16 cellular contexts compared by ENCODE assay signal in genomic region chr5:154049685-154050084, GRCh38.
"Had no signal": no experiment of that assay in that cellular context is flagged by ENCODE, and none has a peak within 500 bp of the region (broad histone marks: within the 10 kb centered on the region; RNA-seq: fewer than 3 reads in every experiment).

No MANE protein-coding gene starts in this region.

- H3K27ac Mint-ChIP-seq: activated B cell treated with CpG ODN at 0.5 μM for 24 hours; activated CD4-positive, alpha-beta T cell treated with anti-CD3 and anti-CD28 coated beads, Interleukin-2, amount 10 ng/mL, durations not matched to agents 24 days and 14 days; activated CD8-positive, alpha-beta T cell treated with anti-CD3 and anti-CD28 coated beads, Interleukin-2, amount 10 ng/mL, durations not matched to agents 7 days and 5 days; activated naive CD8-positive, alpha-beta T cell treated with anti-CD3 and anti-CD28 coated beads, Interleukin-2, amount 10 ng/mL, durations not matched to agents 7 days and 5 days; T-helper 1 cell treated with Interleukin-12 subunit alpha and Interleukin-12 subunit beta and Interleukin-4 antibody, amounts not matched to agents 30 μg/mL and 1 μg/mL, for 36 hours had no signal

- DNase-seq: activated B cell treated with CpG ODN at 0.5 μM for 24 hours; activated CD4-positive, alpha-beta T cell treated with anti-CD3 and anti-CD28 coated beads, Interleukin-2, amount 10 ng/mL, durations not matched to agents 24 days and 14 days; activated CD8-positive, alpha-beta memory T cell treated with anti-CD3 and anti-CD28 coated beads, Interleukin-2, amount 50 U/mL, for 4 hours; activated CD8-positive, alpha-beta T cell treated with anti-CD3 and anti-CD28 coated beads, Interleukin-2, amount 10 ng/mL, durations not matched to agents 7 days and 5 days; activated naive CD4-positive, alpha-beta T cell; activated naive CD8-positive, alpha-beta T cell treated with anti-CD3 and anti-CD28 coated beads, Interleukin-2, amount 10 ng/mL, durations not matched to agents 7 days and 5 days; cerebellar nuclear complex; effector memory CD4-positive, alpha-beta T cell; heart left ventricle; psoas muscle; stimulated activated CD4-positive, alpha-beta T cell treated with anti-CD3 and anti-CD28 coated beads, Interleukin-12 subunit alpha, Interleukin-12 subunit beta, amount 100 ng/mL, for 4 hours; stimulated activated CD4-positive, alpha-beta T cell treated with anti-CD3 and anti-CD28 coated beads, Interleukin-2, amount 100 ng/mL, for 24 hours; stomach had no signal

- H3K4me3 ChIP-seq: heart left ventricle, psoas muscle, stomach had no signal

- ATAC-seq: activated CD8-positive, alpha-beta T cell treated with anti-CD3 and anti-CD28 coated beads, Interleukin-2, amount 10 ng/mL, durations not matched to agents 7 days and 5 days; heart left ventricle; psoas muscle had no signal

- H3K27me3 Mint-ChIP-seq: activated B cell treated with CpG ODN at 0.5 μM for 24 hours; activated CD4-positive, alpha-beta T cell treated with anti-CD3 and anti-CD28 coated beads, Interleukin-2, amount 10 ng/mL, durations not matched to agents 24 days and 14 days; activated naive CD8-positive, alpha-beta T cell treated with anti-CD3 and anti-CD28 coated beads, Interleukin-2, amount 10 ng/mL, durations not matched to agents 7 days and 5 days; brain had no signal

- H3K27me3 ChIP-seq: heart left ventricle, stomach had no signal

- H3K27ac ChIP-seq: epithelial cell of prostate, heart left ventricle, psoas muscle, stomach had no signal

- H3K9me3 ChIP-seq: heart left ventricle, psoas muscle, stomach had no signal

- H3K9me3 Mint-ChIP-seq: activated B cell treated with CpG ODN at 0.5 μM for 24 hours; activated CD4-positive, alpha-beta T cell treated with anti-CD3 and anti-CD28 coated beads, Interleukin-2, amount 10 ng/mL, durations not matched to agents 24 days and 14 days; activated naive CD8-positive, alpha-beta T cell treated with anti-CD3 and anti-CD28 coated beads, Interleukin-2, amount 10 ng/mL, durations not matched to agents 7 days and 5 days; brain; T-helper 1 cell treated with Interleukin-12 subunit alpha and Interleukin-12 subunit beta and Interleukin-4 antibody, amounts not matched to agents 30 μg/mL and 1 μg/mL, for 36 hours had no signal

- H3K4me3 Mint-ChIP-seq: activated B cell treated with CpG ODN at 0.5 μM for 24 hours; activated CD4-positive, alpha-beta T cell treated with anti-CD3 and anti-CD28 coated beads, Interleukin-2, amount 10 ng/mL, durations not matched to agents 24 days and 14 days; activated CD8-positive, alpha-beta T cell treated with anti-CD3 and anti-CD28 coated beads, Interleukin-2, amount 10 ng/mL, durations not matched to agents 7 days and 5 days; activated naive CD8-positive, alpha-beta T cell treated with anti-CD3 and anti-CD28 coated beads, Interleukin-2, amount 10 ng/mL, durations not matched to agents 7 days and 5 days; T-helper 1 cell treated with Interleukin-12 subunit alpha and Interleukin-12 subunit beta and Interleukin-4 antibody, amounts not matched to agents 30 μg/mL and 1 μg/mL, for 36 hours had no signal
